In genomic region chr11:100473390-100473740, GRCh38 we compare ENCODE assay signal across 9 cellular contexts.
"Had no signal": no experiment of that assay in that cellular context is flagged by ENCODE, and none has a peak within 500 bp of the region (broad histone marks: within the 10 kb centered on the region; RNA-seq: fewer than 3 reads in every experiment).

No MANE protein-coding gene starts in this region.

- DNase-seq: GM23248, GOT3, H7, H9, HCEC 1CT, HFFc6 had no signal

- H3K4me3 ChIP-seq: GM23248, GM23338, HAP-1 had no signal

- ATAC-seq: GM23338, HCT116 had no signal

- H3K9me3 ChIP-seq: HAP-1 had no signal

- H3K36me3 ChIP-seq: HAP-1 had no signal

- H3K4me2 ChIP-seq: GM23338 had no signal

- H3K9ac ChIP-seq: GM23248 had no signal

- H2AFZ ChIP-seq: GM23248, GM23338 had no signal

- H3K27ac ChIP-seq: GM23248 had no signal
